14 cellular contexts compared by ENCODE assay signal in the genomic region with DNA sequence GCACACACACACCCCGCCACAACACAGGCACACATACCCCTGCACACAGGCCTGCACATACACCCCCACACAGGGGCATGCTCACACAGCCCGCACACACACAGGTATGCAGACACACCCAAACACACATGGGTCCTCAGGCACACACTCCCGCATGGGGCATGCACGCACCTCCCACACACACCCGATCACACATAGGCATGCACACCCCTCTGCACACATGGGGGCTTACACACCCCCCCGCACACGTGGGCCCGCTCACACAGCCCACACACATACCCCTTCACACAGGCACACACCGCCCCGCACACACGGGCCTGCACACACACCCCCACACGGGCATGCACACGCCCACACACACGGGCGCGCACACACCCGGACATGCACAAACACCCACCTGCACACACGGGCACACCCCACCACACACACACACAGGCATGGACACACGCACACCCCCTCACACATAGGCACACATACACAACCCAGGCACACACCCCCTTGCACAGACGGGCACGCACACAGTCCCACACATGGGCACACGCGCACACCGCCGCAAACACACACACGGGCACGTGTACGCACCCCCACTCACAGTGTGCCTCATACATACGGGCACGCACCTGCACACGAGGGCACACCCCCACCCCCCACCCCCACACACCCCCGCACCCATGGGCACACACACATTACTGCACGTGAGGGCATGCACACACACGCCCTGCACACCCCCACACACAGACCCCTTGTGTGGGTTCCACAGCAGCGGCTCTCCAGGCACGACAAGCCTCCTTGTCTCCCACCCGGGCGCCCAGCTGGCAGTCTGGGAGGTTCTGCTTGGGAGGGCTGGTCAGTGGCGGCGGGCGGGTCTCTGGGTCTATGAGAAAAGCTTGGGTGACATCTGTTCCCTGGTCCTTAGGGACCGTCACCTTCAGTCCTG. TPM values are rescaled to one million over a fixed set of nuclear protein-coding genes. Genes with fewer than 3 reads are reported as not detected.
"Had no signal": no experiment of that assay in that cellular context is flagged by ENCODE, and none has a peak within 500 bp of the region (broad histone marks: within the 10 kb centered on the region; RNA-seq: fewer than 3 reads in every experiment).

No MANE protein-coding gene starts in this region.

- H3K9me3 Mint-ChIP-seq: activated T-cell treated with anti-CD3 and anti-CD28 coated beads, Interleukin-2, amount 50 U/mL, for 4 hours had no signal

- H3K9me3 ChIP-seq: ascending aorta, heart left ventricle, neutrophil, suprapubic skin had no signal

- H3K4me1 ChIP-seq: ascending aorta, foreskin keratinocyte, heart left ventricle, suprapubic skin had no signal

- ATAC-seq: activated CD4-positive, CD25-positive, alpha-beta regulatory T cell treated with anti-CD3 and anti-CD28 coated beads, Interleukin-2, amount 50 U/mL, for 24 hours; foreskin keratinocyte had no signal

- H3K4me3 Mint-ChIP-seq: activated T-cell treated with anti-CD3 and anti-CD28 coated beads, Interleukin-2, amount 50 U/mL, for 4 hours had no signal

- DNase-seq: activated CD4-positive, alpha-beta T cell treated with anti-CD3 and anti-CD28 coated beads, Interleukin-2, amount 50 U/mL, for 4 hours; activated gamma-delta T cell; activated T-cell treated with anti-CD3 and anti-CD28 coated beads, Interleukin-2, amount 50 U/mL, for 4 hours; foreskin keratinocyte; heart left ventricle; kidney; small intestine; T-helper 2 cell had no signal

- H3K4me3 ChIP-seq: ascending aorta, heart left ventricle, SK-N-MC, suprapubic skin had no signal

- H3K27ac ChIP-seq: ascending aorta, foreskin keratinocyte, heart left ventricle, neutrophil, SK-N-MC, suprapubic skin had no signal

- H3K27me3 ChIP-seq: ascending aorta, foreskin keratinocyte, heart left ventricle, neutrophil, suprapubic skin had no signal

RNA-seq across cellular contexts. Expression of gene ATAD3C, which starts 30.3 kb away (rescaled TPM):
- total RNA-seq: ascending aorta had no signal

RNA-seq across cellular contexts. Expression of gene ANKRD65, which starts 58.7 kb away (rescaled TPM):
- total RNA-seq: chondrocyte had no signal
